ENCODE assay signal across 8 cellular contexts in genomic region chr19:40777795-40778044, GRCh38. TPM values are rescaled to one million over a fixed set of nuclear protein-coding genes. Genes with fewer than 3 reads are reported as not detected.
DNase-seq lines count a peak whose midpoint lies in the region; ATAC-seq and TF ChIP-seq lines count a peak whose summit lies in the region.

No MANE protein-coding gene starts in this region.

- CTCF ChIA-PET in OCI-LY7 (lab: Charles Lee; ENCODE audit: unreplicated experiment), result interaction anchor here (0.8 to 1.2 kb wide), 3 partner anchors 9 to 24 kb away, joined by 3 to 6 read pairs (median 6); partner anchors contain the start of gene EGLN2

- H3K9me3 Mint-ChIP-seq in endothelial cell (ENCODE audit: unreplicated experiment) (no peaks in the 10 kb centered on the region), osteocyte (ENCODE audit: unreplicated experiment) (no peaks in the 10 kb centered on the region)

- H3F3A ChIP-seq in DOHH2 (ENCODE audit: control insufficient read depth, insufficient read depth), result peaks cover 18% of the 10 kb centered on the region

- H3K36me3 Mint-ChIP-seq in endothelial cell (ENCODE audit: low read depth, unreplicated experiment) (peaks cover 6% of the 10 kb centered on the region), osteocyte (ENCODE audit: unreplicated experiment) (peaks cover 4% of the 10 kb centered on the region)

- no peaks in the 10 kb centered on the region for H3K9me3 ChIP-seq in DOHH2 (ENCODE audit: control insufficient read depth, insufficient read depth, low read length)
- H3K9me3 ChIP-seq in OCI-LY7 (ENCODE audit: low read length), result no peaks in the 10 kb centered on the region

- peak overlapping the region; percentile 99 for H3K4me2 ChIP-seq in DOHH2 (ENCODE audit: low read length)
- H3K4me2 ChIP-seq in OCI-LY7 (ENCODE audit: low read length), result peak overlapping the region; percentile 74

- DNase-seq in OCI-LY7 (ENCODE audit: low spot score), result no peak
- no peak for DNase-seq in endothelial cell (ENCODE audit: low spot score)
- no peak for DNase-seq in osteocyte (ENCODE audit: extremely low spot score, unreplicated experiment)
- DNase-seq in NOMO-1 (lab: John Stamatoyannopoulos, UW; ENCODE audit: unreplicated experiment in 2 of 2), result no peak
- no peak for DNase-seq in mesenteric fat pad (ENCODE audit: low spot score)

- no TSS peak for BruUV-seq in OCI-LY7 (replicated peaks; lab: Mats Ljungman, UMichigan)

- intact Hi-C loops in OCI-LY7 (cut with micrococcal nuclease; ENCODE audit: unreplicated experiment), result loop anchor here (1.0 to 10.0 kb wide), 4 partner anchors 22 to 173 kb away; partner anchors contain the start of genes ACTMAP, COQ8B, EGLN2 and LTBP4

- H3K4me1 Mint-ChIP-seq in endothelial cell (ENCODE audit: unreplicated experiment) (peaks cover 19% of the 10 kb centered on the region), osteocyte (ENCODE audit: unreplicated experiment) (peaks cover 24% of the 10 kb centered on the region)

- peak overlapping the region; percentile 89 for H3K4me3 ChIP-seq in DOHH2 (ENCODE audit: low read length)
- peak overlapping the region; percentile 68 for H3K4me3 ChIP-seq in OCI-LY7 (ENCODE audit: low read depth, low read length, poor library complexity, severe bottlenecking)

- no peaks in the 10 kb centered on the region for H3K9me2 ChIP-seq in DOHH2 (replicated peaks; ENCODE audit: control insufficient read depth, low read length)
- H3K9me2 ChIP-seq in OCI-LY7 (ENCODE audit: insufficient read depth, low read length), result no peaks in the 10 kb centered on the region

- H3K4me3 Mint-ChIP-seq in endothelial cell (ENCODE audit: unreplicated experiment) (peak overlapping the region; percentile 89), osteocyte (ENCODE audit: unreplicated experiment) (peak overlapping the region; percentile 89)

- peak overlapping the region; percentile 76 for H3K27ac Mint-ChIP-seq in endothelial cell (ENCODE audit: unreplicated experiment)
- H3K27ac Mint-ChIP-seq in osteocyte (ENCODE audit: unreplicated experiment), result peak overlapping the region; percentile 99

- H3K27me3 Mint-ChIP-seq in endothelial cell (ENCODE audit: unreplicated experiment) (peaks cover 11% of the 10 kb centered on the region), osteocyte (ENCODE audit: unreplicated experiment) (no peaks in the 10 kb centered on the region)

- ATAC-seq in GM21423 (IDR thresholded peaks at IDR 0.05; ENCODE audit: unreplicated experiment), result no peak
- ATAC-seq in HG03378 (IDR thresholded peaks at IDR 0.05; ENCODE audit: unreplicated experiment), result no peak

- no peaks in the 10 kb centered on the region for H3K27me3 ChIP-seq in DOHH2 (ENCODE audit: control insufficient read depth, low read length)

- TF ChIP-seq CTCF in DOHH2 (IDR thresholded peaks at IDR 0.05; ENCODE audit: low read depth, low read length, poor library complexity, severe bottlenecking), result no peak
- TF ChIP-seq CTCF in OCI-LY7 (conservative IDR thresholded peaks at IDR 0.05; ENCODE audit: low read length), result no peak
- TF ChIP-seq CTCF in endothelial cell (IDR thresholded peaks at IDR 0.05; ENCODE audit: unreplicated experiment), result no peak
- no peak for TF ChIP-seq CTCF in osteocyte (IDR thresholded peaks at IDR 0.05)

- H3K36me3 ChIP-seq in DOHH2 (ENCODE audit: control insufficient read depth, low read length) (peaks cover 6% of the 10 kb centered on the region; the same call in 1 of the 2 replicates), OCI-LY7 (ENCODE audit: insufficient read depth, low read length) (peaks cover 4% of the 10 kb centered on the region; the same call in 1 of the 2 replicates)

- H4K20me1 ChIP-seq in DOHH2 (ENCODE audit: control insufficient read depth, insufficient read depth, low read depth, low read length) (no peaks in the 10 kb centered on the region), OCI-LY7 (ENCODE audit: insufficient read depth, low read length) (no peaks in the 10 kb centered on the region)

- H3K4me1 ChIP-seq in DOHH2 (ENCODE audit: control insufficient read depth, low read length), result peaks cover 51% of the 10 kb centered on the region
- peaks cover 37% of the 10 kb centered on the region for H3K4me1 ChIP-seq in OCI-LY7 (ENCODE audit: insufficient read depth, low read length, poor library complexity, severe bottlenecking)

- no peak overlapping the region for H2AFZ ChIP-seq in OCI-LY7 (ENCODE audit: low read length)

- H3K27ac ChIP-seq in DOHH2 (ENCODE audit: low read depth, low read length) (peak overlapping the region; percentile 99), OCI-LY7 (ENCODE audit: low read depth, low read length, poor library complexity, severe bottlenecking) (peak overlapping the region; percentile 95)

- H3K79me2 ChIP-seq in DOHH2 (ENCODE audit: control insufficient read depth, low read length) (peaks cover 12% of the 10 kb centered on the region), OCI-LY7 (ENCODE audit: insufficient read depth, low read depth, low read length) (peaks cover 6% of the 10 kb centered on the region; the same call in 1 of the 2 replicates)

- POLR2A ChIA-PET in OCI-LY7 (lab: Charles Lee), result interaction anchor here (0.6 to 3.5 kb wide), 13 partner anchors 9 to 1849 kb away, joined by 3 to 31 read pairs (median 4); partner anchors contain the start of genes ACTMAP, EGLN2 and SNRPA

RNA-seq across cellular contexts. Expression of gene RAB4B, which starts 0.3 kb away (rescaled TPM):
- 32.2 and 37.1 TPM in 2 replicates for total RNA-seq in OCI-LY7 (2014; rRNA removed; shearing (Covaris generic))
- total RNA-seq in OCI-LY7 (2022) (51.3 and 56.3 TPM in 2 replicates), endothelial cell (ENCODE audit: unreplicated experiment) (29.2 TPM), osteocyte (19.7 and 20.4 TPM in 2 replicates), mesenteric fat pad (26.9 TPM)

RNA-seq across cellular contexts. Expression of gene MIA, which starts 2.4 kb away (rescaled TPM):
- not detected in 2 replicates for total RNA-seq in OCI-LY7 (2014; rRNA removed; shearing (Covaris generic))
- total RNA-seq in OCI-LY7 (2022) (not detected in 2 replicates), endothelial cell (ENCODE audit: unreplicated experiment) (not detected), osteocyte (2.0 TPM in 1 of 2 replicates, not detected in the other), mesenteric fat pad (not detected)

RNA-seq across cellular contexts. Expression of gene EGLN2, which starts 21.3 kb away (rescaled TPM):
- total RNA-seq in OCI-LY7 (2014; rRNA removed; shearing (Covaris generic)), result 76.1 and 81.6 TPM in 2 replicates
- total RNA-seq in OCI-LY7 (2022) (87.9 and 90.8 TPM in 2 replicates), endothelial cell (ENCODE audit: unreplicated experiment) (146 TPM), osteocyte (94.3 and 104 TPM in 2 replicates), mesenteric fat pad (113 TPM)

RNA-seq across cellular contexts. Expression of gene SNRPA, which starts 26.7 kb away (rescaled TPM):
- total RNA-seq in OCI-LY7 (2014; rRNA removed; shearing (Covaris generic)), result 315 and 328 TPM in 2 replicates
- total RNA-seq in OCI-LY7 (2022) (214 and 244 TPM in 2 replicates), endothelial cell (ENCODE audit: unreplicated experiment) (101 TPM), osteocyte (48.0 and 53.2 TPM in 2 replicates), mesenteric fat pad (41.3 TPM)

RNA-seq across cellular contexts. Expression of gene ACTMAP, which starts 27.4 kb away (rescaled TPM):
- 3.3 and 5.0 TPM in 2 replicates for total RNA-seq in OCI-LY7 (2014; rRNA removed; shearing (Covaris generic))
- 52.1 and 54.8 TPM in 2 replicates for total RNA-seq in OCI-LY7 (2022)
- 24.6 TPM for total RNA-seq in endothelial cell (ENCODE audit: unreplicated experiment)
- 14.6 and 17.0 TPM in 2 replicates for total RNA-seq in osteocyte
- 5.6 TPM for total RNA-seq in mesenteric fat pad
